In genomic region chr7:50396856-50397255, GRCh38 we compare ENCODE assay signal across 12 cellular contexts. TPM values are rescaled to one million over a fixed set of nuclear protein-coding genes. Genes with fewer than 3 reads are reported as not detected.
DNase-seq lines count a peak whose midpoint lies in the region; ATAC-seq and TF ChIP-seq lines count a peak whose summit lies in the region.
"Had no signal": no experiment of that assay in that cellular context is flagged by ENCODE, and none has a peak within 500 bp of the region (broad histone marks: within the 10 kb centered on the region; RNA-seq: fewer than 3 reads in every experiment).

No MANE protein-coding gene starts in this region.

- peak; percentile 76 for DNase-seq in activated CD4-positive, alpha-beta T cell treated with anti-CD3 and anti-CD28 coated beads, Interleukin-2, amount 10 ng/mL, durations not matched to agents 24 days and 14 days
- no peak for DNase-seq in activated CD4-positive, alpha-beta T cell treated with anti-CD3 and anti-CD28 coated beads for 48 hours
- DNase-seq in T-helper 22 cell (ENCODE audit: low read depth) (peak; percentile 14), sigmoid colon (no peak), NCI-H1417 treated with DMSO at 0.1 percent for 48 hours (lab: John Stamatoyannopoulos, UW) (no peak), posterior cingulate gyrus (no peak)
- DNase-seq in stimulated activated effector memory CD8-positive, alpha-beta T cell treated with anti-CD3 and anti-CD28 coated beads, Interleukin-12 subunit alpha, Interleukin-12 subunit beta, amount 100 ng/mL, for 72 hours (ENCODE audit: low spot score in 2 of 2): no peak
- DNase-seq: stimulated activated CD4-positive, alpha-beta T cell treated with anti-CD3 and anti-CD28 coated beads, Interleukin-1b, Interleukin-23, amount 100 ng/mL, for 48 hours; tibial artery had no signal

- no peak overlapping the region for H3K27ac ChIP-seq in sigmoid colon
- H3K27ac ChIP-seq: esophagus muscularis mucosa, tibial artery had no signal

- TF ChIP-seq CTCF in sigmoid colon (IDR thresholded peaks at IDR 0.05): no peak

- H3K9me3 Mint-ChIP-seq in activated CD4-positive, alpha-beta T cell treated with anti-CD3 and anti-CD28 coated beads, Interleukin-2, amount 10 ng/mL, durations not matched to agents 24 days and 14 days: no peaks in the 10 kb centered on the region
- H3K9me3 Mint-ChIP-seq in stimulated activated effector memory CD8-positive, alpha-beta T cell treated with anti-CD3 and anti-CD28 coated beads, Interleukin-12 subunit alpha, Interleukin-12 subunit beta, amount 100 ng/mL, for 72 hours: no peaks in the 10 kb centered on the region
- H3K9me3 Mint-ChIP-seq: WTC11 had no signal

- intact Hi-C loops in activated CD4-positive, alpha-beta T cell treated with anti-CD3 and anti-CD28 coated beads, Interleukin-2, amount 10 ng/mL, durations not matched to agents 24 days and 14 days (cut with micrococcal nuclease): loop anchor here (1.0 to 5.0 kb wide), 9 partner anchors 21 to 435 kb away; no protein-coding TSS in a partner anchor
- intact Hi-C loops in sigmoid colon (cut with DNase I): no loop called here
- intact Hi-C loops in posterior cingulate gyrus (cut with DNase I): no loop called here

- no peak for TF ChIP-seq POLR2A in sigmoid colon (IDR thresholded peaks at IDR 0.05)

- peaks cover 69% of the 10 kb centered on the region for H3K4me1 Mint-ChIP-seq in activated CD4-positive, alpha-beta T cell treated with anti-CD3 and anti-CD28 coated beads, Interleukin-2, amount 10 ng/mL, durations not matched to agents 24 days and 14 days
- peaks cover 71% of the 10 kb centered on the region for H3K4me1 Mint-ChIP-seq in stimulated activated effector memory CD8-positive, alpha-beta T cell treated with anti-CD3 and anti-CD28 coated beads, Interleukin-12 subunit alpha, Interleukin-12 subunit beta, amount 100 ng/mL, for 72 hours

- no peaks in the 10 kb centered on the region for H3K36me3 ChIP-seq in sigmoid colon
- H3K36me3 ChIP-seq: esophagus muscularis mucosa, tibial artery had no signal

- peak overlapping the region; percentile 97 for H3K27ac Mint-ChIP-seq in activated CD4-positive, alpha-beta T cell treated with anti-CD3 and anti-CD28 coated beads, Interleukin-2, amount 10 ng/mL, durations not matched to agents 24 days and 14 days
- H3K27ac Mint-ChIP-seq in stimulated activated effector memory CD8-positive, alpha-beta T cell treated with anti-CD3 and anti-CD28 coated beads, Interleukin-12 subunit alpha, Interleukin-12 subunit beta, amount 100 ng/mL, for 72 hours: peak overlapping the region; percentile 94
- H3K27ac Mint-ChIP-seq: WTC11 had no signal

- H3K36me3 Mint-ChIP-seq in activated CD4-positive, alpha-beta T cell treated with anti-CD3 and anti-CD28 coated beads, Interleukin-2, amount 10 ng/mL, durations not matched to agents 24 days and 14 days (ENCODE audit: low read depth): peaks cover 76% of the 10 kb centered on the region
- peaks cover 100% of the 10 kb centered on the region for H3K36me3 Mint-ChIP-seq in stimulated activated effector memory CD8-positive, alpha-beta T cell treated with anti-CD3 and anti-CD28 coated beads, Interleukin-12 subunit alpha, Interleukin-12 subunit beta, amount 100 ng/mL, for 72 hours
- H3K36me3 Mint-ChIP-seq: WTC11 had no signal

- TF ChIP-seq EP300 in sigmoid colon (IDR thresholded peaks at IDR 0.05): no peak

- H3K4me3 Mint-ChIP-seq in activated CD4-positive, alpha-beta T cell treated with anti-CD3 and anti-CD28 coated beads, Interleukin-2, amount 10 ng/mL, durations not matched to agents 24 days and 14 days: peak overlapping the region; percentile 82
- H3K4me3 Mint-ChIP-seq in stimulated activated effector memory CD8-positive, alpha-beta T cell treated with anti-CD3 and anti-CD28 coated beads, Interleukin-12 subunit alpha, Interleukin-12 subunit beta, amount 100 ng/mL, for 72 hours: peak overlapping the region; percentile 66
- H3K4me3 Mint-ChIP-seq: WTC11 had no signal

- no peaks in the 10 kb centered on the region for H3K27me3 Mint-ChIP-seq in activated CD4-positive, alpha-beta T cell treated with anti-CD3 and anti-CD28 coated beads, Interleukin-2, amount 10 ng/mL, durations not matched to agents 24 days and 14 days

- no peak overlapping the region for H3K4me3 ChIP-seq in sigmoid colon
- H3K4me3 ChIP-seq: esophagus muscularis mucosa, tibial artery had no signal

- no peaks in the 10 kb centered on the region for H3K9me3 ChIP-seq in sigmoid colon
- H3K9me3 ChIP-seq: esophagus muscularis mucosa, tibial artery had no signal

- 71 to 76% methylated on average over 2 of the region's 2 CpGs for WGBS in sigmoid colon, 2 donors

- peaks cover 3 to 29% (median 21%) of the 10 kb centered on the region in 3 donors for H3K27me3 ChIP-seq in sigmoid colon

- no peaks in the 10 kb centered on the region for H3K4me1 ChIP-seq in sigmoid colon
- H3K4me1 ChIP-seq: tibial artery had no signal

- ATAC-seq in HG02840 (IDR thresholded peaks at IDR 0.05; ENCODE audit: low FRiP score, unreplicated experiment): peak; percentile 7
- peak; percentile 62 for ATAC-seq in stimulated activated effector memory CD8-positive, alpha-beta T cell treated with anti-CD3 and anti-CD28 coated beads, Interleukin-12 subunit alpha, Interleukin-12 subunit beta, amount 100 ng/mL, for 72 hours
- ATAC-seq: WTC11 had no signal

RNA-seq across cellular contexts. Expression of gene FIGNL1, which starts 53.3 kb away (rescaled TPM):
- total RNA-seq in activated CD4-positive, alpha-beta T cell treated with anti-CD3 and anti-CD28 coated beads, Interleukin-2, amount 10 ng/mL, durations not matched to agents 24 days and 14 days: 44.7 and 47.4 TPM in 2 replicates
- 1 to 10 TPM; 6.9 to 8.6 (median 7.2) TPM for total RNA-seq in sigmoid colon
- 1 to 10 TPM in 2 of 3 donors, under 1 TPM in 1; 0.60 to 6.4 (median 6.0) TPM for polyA plus RNA-seq in sigmoid colon

Comparison
In these comparisons a context has a peak if more than half of its experiments do, and no peak if none do; other contexts are left out.
1. DNase-seq: peak in activated CD4-positive, alpha-beta T cell treated with anti-CD3 and anti-CD28 coated beads, Interleukin-2, amount 10 ng/mL, durations not matched to agents 24 days and 14 days (single experiment) and T-helper 22 cell (single experiment); none in activated CD4-positive, alpha-beta T cell treated with anti-CD3 and anti-CD28 coated beads for 48 hours (single experiment), stimulated activated effector memory CD8-positive, alpha-beta T cell treated with anti-CD3 and anti-CD28 coated beads, Interleukin-12 subunit alpha, Interleukin-12 subunit beta, amount 100 ng/mL, for 72 hours (0 of 2), sigmoid colon (single experiment), NCI-H1417 treated with DMSO at 0.1 percent for 48 hours (single experiment) and posterior cingulate gyrus (0 of 10).